ENCODE assay signal across 10 cellular contexts in genomic region chr22:42128776-42129694, GRCh38. TPM values are rescaled to one million over a fixed set of nuclear protein-coding genes. Genes with fewer than 3 reads are reported as not detected.
A peak's percentile ranks its signal among the peaks of the same experiment; 100 is the strongest.
DNase-seq lines count a peak whose midpoint lies in the region; ATAC-seq and TF ChIP-seq lines count a peak whose summit lies in the region.
"Not testable (repeated sequence)": the region's sequence is repeated elsewhere in the genome, so short reads cannot be mapped to it uniquely, and the experiment has no call there.
"Had no signal": no experiment of that assay in that cellular context is flagged by ENCODE, and none has a peak within 500 bp of the region (broad histone marks: within the 10 kb centered on the region; RNA-seq: fewer than 3 reads in every experiment).

No MANE protein-coding gene starts in this region.

- not testable (repeated sequence) for H3K27ac ChIP-seq in right cardiac atrium (ENCODE audit: low read length)

- H3K4me1 ChIP-seq in right cardiac atrium (ENCODE audit: control insufficient read depth, insufficient read depth, low read length): not testable (repeated sequence)

- TF ChIP-seq CTCF in activated CD8-positive, alpha-beta T cell treated with anti-CD3 and anti-CD28 coated beads for 36 hours (IDR thresholded peaks at IDR 0.05): not testable (repeated sequence)

- intact Hi-C loops in activated CD8-positive, alpha-beta T cell treated with anti-CD3 and anti-CD28 coated beads for 36 hours (cut with micrococcal nuclease); right cardiac atrium (cut with DNase I): not testable (repeated sequence)

- not testable (repeated sequence) for H3K9me3 Mint-ChIP-seq in activated CD8-positive, alpha-beta T cell treated with anti-CD3 and anti-CD28 coated beads for 36 hours

- peak; percentile 78; the same call in 1 of the 2 replicates for TF ChIP-seq EP300 in Ishikawa (IDR thresholded peaks at IDR 0.05; ENCODE audit: borderline replicate concordance)

- DNase-seq in COR-L47 (lab: John Stamatoyannopoulos, UW): peak; percentile 30
- DNase-seq in NCI-H2081 (lab: John Stamatoyannopoulos, UW): peak; percentile 8 to 17
- peak; percentile 66 for DNase-seq in NCI-H748 treated with DMSO at 0.1 percent for 48 hours (lab: John Stamatoyannopoulos, UW)
- peak; percentile 32 for DNase-seq in activated CD8-positive, alpha-beta T cell treated with anti-CD3 and anti-CD28 coated beads for 36 hours
- DNase-seq in right cardiac atrium: peak in 1 of 3 donors; percentile 62
- DNase-seq in mucosa of gallbladder (ENCODE audit: low spot score): peak; percentile 56
- peak; percentile 26 for DNase-seq in stimulated activated naive CD8-positive, alpha-beta T cell treated with anti-CD3 and anti-CD28 coated beads, Interleukin-15, Interleukin-2, amounts not matched to agents 100 U/mL and 50 U/mL, for 24 hours

- WGBS in right cardiac atrium: 63% methylated on average over 65 of the region's 65 CpGs

- H3K4me3 ChIP-seq in right cardiac atrium (ENCODE audit: low read length): not testable (repeated sequence)

- POLR2A ChIA-PET in activated CD8-positive, alpha-beta T cell treated with anti-CD3 and anti-CD28 coated beads for 36 hours (lab: Charles Lee): not testable (repeated sequence)

- H3K9me3 ChIP-seq in right cardiac atrium (ENCODE audit: control insufficient read depth, low read length): not testable (repeated sequence)

- not testable (repeated sequence) for H3K27me3 ChIP-seq in right cardiac atrium (ENCODE audit: control insufficient read depth, insufficient read depth)

- H3K4me1 Mint-ChIP-seq in activated CD8-positive, alpha-beta T cell treated with anti-CD3 and anti-CD28 coated beads for 36 hours (ENCODE audit: low read depth): not testable (repeated sequence)

- not testable (repeated sequence) for H3K27me3 Mint-ChIP-seq in activated CD8-positive, alpha-beta T cell treated with anti-CD3 and anti-CD28 coated beads for 36 hours

- H3K4me3 Mint-ChIP-seq in activated CD8-positive, alpha-beta T cell treated with anti-CD3 and anti-CD28 coated beads for 36 hours: not testable (repeated sequence)

- TF ChIP-seq RAD21 in Ishikawa (IDR thresholded peaks at IDR 0.05; ENCODE audit: low read depth): peak; percentile 39; the same call in 1 of the 2 replicates

- H3K27ac Mint-ChIP-seq in activated CD8-positive, alpha-beta T cell treated with anti-CD3 and anti-CD28 coated beads for 36 hours: not testable (repeated sequence)

- ATAC-seq in activated CD8-positive, alpha-beta T cell treated with anti-CD3 and anti-CD28 coated beads for 36 hours: peak; percentile 34
- ATAC-seq in right cardiac atrium: peak; percentile 7 to 8
- ATAC-seq in stimulated activated naive CD8-positive, alpha-beta T cell treated with anti-CD3 and anti-CD28 coated beads, Interleukin-15, Interleukin-2, amounts not matched to agents 100 U/mL and 50 U/mL, for 24 hours: not testable (repeated sequence)

- not testable (repeated sequence) for H3K36me3 Mint-ChIP-seq in activated CD8-positive, alpha-beta T cell treated with anti-CD3 and anti-CD28 coated beads for 36 hours (ENCODE audit: low read depth)

- CTCF ChIA-PET in activated CD8-positive, alpha-beta T cell treated with anti-CD3 and anti-CD28 coated beads for 36 hours (lab: Charles Lee): not testable (repeated sequence)

TF ChIP-seq in Ishikawa, 13 proteins besides CTCF, POLR2A, EP300 and RAD21:
- TF ChIP-seq REST (IDR thresholded peaks at IDR 0.05; ENCODE audit: low read depth): peak; percentile 38
- TF ChIP-seq EGR1 (IDR thresholded peaks at IDR 0.05): peak; percentile 91
- peak; percentile 72 for TF ChIP-seq MAX (IDR thresholded peaks at IDR 0.05)
- TF ChIP-seq TCF12 (IDR thresholded peaks at IDR 0.05; ENCODE audit: low read depth): peak; percentile 95
- peak; percentile 87; the same call in 1 of the 2 replicates for TF ChIP-seq CEBPB (IDR thresholded peaks at IDR 0.05)
- peak; percentile 98 for TF ChIP-seq NFIC (IDR thresholded peaks at IDR 0.05)
- peak; percentile 100 for TF ChIP-seq ZBTB7A (IDR thresholded peaks at IDR 0.05; ENCODE audit: low read depth)
- peak; percentile 90 for TF ChIP-seq TEAD4 (IDR thresholded peaks at IDR 0.05)
- TF ChIP-seq USF1 (IDR thresholded peaks at IDR 0.05): peak; percentile 38
TF ChIP-seq in Ishikawa: peak in this region for 9; not testable (repeated sequence) for 4.

RNA-seq across cellular contexts. Expression of gene CYP2D6, which starts 1.6 kb away (rescaled TPM):
- 1 to 10 TPM; 1.5 to 2.0 TPM for total RNA-seq in activated CD8-positive, alpha-beta T cell treated with anti-CD3 and anti-CD28 coated beads for 36 hours
- total RNA-seq in right cardiac atrium (under 1 TPM; 0.19 to 0.29 (median 0.23) TPM), mucosa of gallbladder (2.7 TPM)
- 0.29 TPM for polyA plus RNA-seq in right cardiac atrium
- total RNA-seq: skeletal muscle tissue had no signal

RNA-seq across cellular contexts. Expression of gene NDUFA6, which starts 38.5 kb away (rescaled TPM):
- 10 to 100 TPM; 92.8 to 93.8 TPM for total RNA-seq in activated CD8-positive, alpha-beta T cell treated with anti-CD3 and anti-CD28 coated beads for 36 hours
- total RNA-seq in right cardiac atrium (100 to 1,000 TPM; 212 to 255 (median 231) TPM), mucosa of gallbladder (77.9 TPM)
- polyA plus RNA-seq in right cardiac atrium: 467 TPM

RNA-seq across cellular contexts. Expression of gene SMDT1, which starts 49.5 kb away (rescaled TPM):
- 10 to 100 TPM; 51.7 to 61.2 TPM for total RNA-seq in activated CD8-positive, alpha-beta T cell treated with anti-CD3 and anti-CD28 coated beads for 36 hours
- total RNA-seq in right cardiac atrium: 100 to 1,000 TPM; 124 to 190 (median 153) TPM
- 188 TPM for polyA plus RNA-seq in right cardiac atrium
- total RNA-seq in mucosa of gallbladder: 121 TPM

RNA-seq across cellular contexts. Expression of gene PHETA2, which starts 55.0 kb away (rescaled TPM):
- total RNA-seq in activated CD8-positive, alpha-beta T cell treated with anti-CD3 and anti-CD28 coated beads for 36 hours: 1 to 10 TPM in 1 of 2 experiments, under 1 TPM in 1; 0.97 to 1.3 TPM
- 10 to 100 TPM in 1 of 4 donors, 1 to 10 TPM in 3; 7.4 to 11.5 (median 7.9) TPM for total RNA-seq in right cardiac atrium
- polyA plus RNA-seq in right cardiac atrium: 6.4 TPM
- total RNA-seq in mucosa of gallbladder: 10.3 TPM
- total RNA-seq: SJCRH30 had no signal

RNA-seq across cellular contexts. Expression of gene NAGA, which starts 58.4 kb away (rescaled TPM):
- total RNA-seq in activated CD8-positive, alpha-beta T cell treated with anti-CD3 and anti-CD28 coated beads for 36 hours: 1 to 10 TPM; 9.3 to 9.4 TPM
- 10 to 100 TPM; 14.6 to 16.3 (median 15.4) TPM for total RNA-seq in right cardiac atrium
- polyA plus RNA-seq in right cardiac atrium: 9.4 TPM
- 45.0 TPM for total RNA-seq in mucosa of gallbladder
